In the genomic region with DNA sequence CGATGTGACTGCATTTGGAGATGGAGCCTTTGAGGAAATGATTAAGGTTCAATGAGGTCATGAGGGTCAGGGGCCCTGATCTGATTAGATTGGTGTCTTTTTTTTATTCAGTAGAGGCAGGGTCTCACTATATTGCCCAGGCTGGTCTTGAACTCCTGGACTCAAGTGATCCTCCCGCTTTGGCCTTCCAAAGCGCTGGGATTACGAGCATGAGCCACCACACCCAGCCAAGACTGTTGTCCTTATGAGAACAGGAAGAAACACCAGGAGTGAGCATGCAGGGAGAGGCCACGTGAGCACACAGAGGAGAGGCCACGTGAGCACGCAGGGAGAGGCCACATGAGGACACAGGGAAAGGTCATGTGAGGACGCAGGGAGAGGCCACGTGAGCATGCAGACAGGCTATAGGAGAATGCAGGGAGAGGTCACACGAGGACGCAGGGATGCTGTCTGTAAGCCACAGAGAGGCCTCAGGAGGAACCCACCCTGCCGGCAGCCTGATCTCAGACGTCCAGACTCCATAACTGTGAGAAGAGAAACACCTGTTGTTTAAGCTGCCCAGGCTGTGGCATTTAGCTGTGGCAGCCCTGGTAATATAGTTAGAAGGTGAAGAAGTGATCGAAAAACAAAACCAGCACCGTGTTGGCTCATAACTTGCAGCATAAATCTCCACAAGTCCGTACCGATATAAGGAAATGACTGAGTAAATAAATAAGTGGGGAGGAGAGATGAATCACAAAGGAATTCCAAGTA, we compare ENCODE assay signal across 9 cellular contexts. TPM values are rescaled to one million over a fixed set of nuclear protein-coding genes. Genes with fewer than 3 reads are reported as not detected.
DNase-seq lines count a peak whose midpoint lies in the region; ATAC-seq and TF ChIP-seq lines count a peak whose summit lies in the region.
"Had no signal": no experiment of that assay in that cellular context is flagged by ENCODE, and none has a peak within 500 bp of the region (broad histone marks: within the 10 kb centered on the region; RNA-seq: fewer than 3 reads in every experiment).

No MANE protein-coding gene starts in this region.

- CTCF ChIA-PET in CD8-positive, alpha-beta T cell (lab: Charles Lee), result interaction anchor here (1.0 kb wide), 1 partner anchor 52 kb away, joined by 3 read pairs; no protein-coding TSS in a partner anchor

- no peak overlapping the region for H3K27ac Mint-ChIP-seq in CD8-positive, alpha-beta T cell
- peak overlapping the region in 3 of 10 donors; percentile 15 to 63 (median 30) for H3K27ac Mint-ChIP-seq in naive thymus-derived CD8-positive, alpha-beta T cell
- H3K27ac Mint-ChIP-seq: memory B cell had no signal

- no peaks in the 10 kb centered on the region for H3K36me3 Mint-ChIP-seq in CD8-positive, alpha-beta T cell
- no peaks in the 10 kb centered on the region for H3K36me3 Mint-ChIP-seq in naive thymus-derived CD8-positive, alpha-beta T cell
- H3K36me3 Mint-ChIP-seq: memory B cell had no signal

- no peak for TF ChIP-seq CTCF in CD8-positive, alpha-beta T cell (IDR thresholded peaks at IDR 0.05)

- no peaks in the 10 kb centered on the region for H3K9me3 Mint-ChIP-seq in CD8-positive, alpha-beta T cell
- no peaks in the 10 kb centered on the region for H3K9me3 Mint-ChIP-seq in naive thymus-derived CD8-positive, alpha-beta T cell
- H3K9me3 Mint-ChIP-seq: memory B cell had no signal

- no peaks in the 10 kb centered on the region for H3K27me3 ChIP-seq in CD8-positive, alpha-beta T cell (ENCODE audit: insufficient read depth, low read length)

- ATAC-seq in CD8-positive, alpha-beta T cell, result no peak
- ATAC-seq in naive thymus-derived CD8-positive, alpha-beta T cell, result no peak

- TF ChIP-seq RAD21 in Ishikawa (IDR thresholded peaks at IDR 0.05; ENCODE audit: low read depth), result no peak

- H3K27ac ChIP-seq in CD8-positive, alpha-beta T cell (ENCODE audit: low read depth, low read length), result no peak overlapping the region

- DNase-seq in A172 (ENCODE audit: low spot score) (peak; percentile 97), T1000 (lab: John Stamatoyannopoulos, UW) (peak; percentile 82), kidney tubule cell (ENCODE audit: low spot score) (peak; percentile 96), GM19238 (ENCODE audit: insufficient read length, low spot score) (no peak), SIG-M5 (lab: John Stamatoyannopoulos, UW) (no peak)
- no peak for DNase-seq in CD8-positive, alpha-beta T cell
- DNase-seq in naive thymus-derived CD8-positive, alpha-beta T cell, result no peak

- POLR2A ChIA-PET in CD8-positive, alpha-beta T cell (lab: Charles Lee), result no interaction called here
- POLR2A ChIA-PET in naive thymus-derived CD8-positive, alpha-beta T cell (lab: Charles Lee), result no interaction called here

- H3K4me3 Mint-ChIP-seq in CD8-positive, alpha-beta T cell, result no peak overlapping the region
- H3K4me3 Mint-ChIP-seq in naive thymus-derived CD8-positive, alpha-beta T cell, result peak overlapping the region in 2 of 10 donors; percentile 50 to 73
- H3K4me3 Mint-ChIP-seq: memory B cell had no signal

- no peaks in the 10 kb centered on the region for H3K9me3 ChIP-seq in CD8-positive, alpha-beta T cell (ENCODE audit: low read length)

- H3K4me1 Mint-ChIP-seq in CD8-positive, alpha-beta T cell (ENCODE audit: low read depth), result peaks cover 13% of the 10 kb centered on the region
- peaks cover 7 to 13% (median 9%) of the 10 kb centered on the region in 4 donors for H3K4me1 Mint-ChIP-seq in naive thymus-derived CD8-positive, alpha-beta T cell

- no peak for TF ChIP-seq EP300 in Ishikawa (IDR thresholded peaks at IDR 0.05; ENCODE audit: borderline replicate concordance)

- peaks cover 8% of the 10 kb centered on the region for H3K4me1 ChIP-seq in CD8-positive, alpha-beta T cell (ENCODE audit: insufficient read depth, low read length)

- no peak overlapping the region for H3K4me3 ChIP-seq in CD8-positive, alpha-beta T cell (ENCODE audit: low read depth, low read length)

- no peaks in the 10 kb centered on the region for H3K36me3 ChIP-seq in CD8-positive, alpha-beta T cell (ENCODE audit: insufficient read depth, low read length)

- intact Hi-C loops in CD8-positive, alpha-beta T cell (cut with DNase I, micrococcal nuclease), result no loop called here

- no peaks in the 10 kb centered on the region for H3K27me3 Mint-ChIP-seq in CD8-positive, alpha-beta T cell (ENCODE audit: low read depth)
- H3K27me3 Mint-ChIP-seq in naive thymus-derived CD8-positive, alpha-beta T cell, result no peaks in the 10 kb centered on the region
- H3K27me3 Mint-ChIP-seq: memory B cell had no signal

TF ChIP-seq in Ishikawa, 13 proteins besides CTCF, POLR2A, EP300 and RAD21:
- TF ChIP-seq, protein P1, sequence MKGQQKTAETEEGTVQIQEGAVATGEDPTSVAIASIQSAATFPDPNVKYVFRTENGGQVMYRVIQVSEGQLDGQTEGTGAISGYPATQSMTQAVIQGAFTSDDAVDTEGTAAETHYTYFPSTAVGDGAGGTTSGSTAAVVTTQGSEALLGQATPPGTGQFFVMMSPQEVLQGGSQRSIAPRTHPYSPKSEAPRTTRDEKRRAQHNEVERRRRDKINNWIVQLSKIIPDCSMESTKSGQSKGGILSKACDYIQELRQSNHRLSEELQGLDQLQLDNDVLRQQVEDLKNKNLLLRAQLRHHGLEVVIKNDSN (IDR thresholded peaks at IDR 0.05), result peak; percentile 71
- TF ChIP-seq NFIC (IDR thresholded peaks at IDR 0.05), result no peak

RNA-seq across cellular contexts. Expression of gene CSNK1D, which starts 14.5 kb away (rescaled TPM):
- 19.9 and 20.9 TPM in 2 replicates for total RNA-seq in A172 (2014; rRNA removed; shearing (Covaris generic))
- total RNA-seq in CD8-positive, alpha-beta T cell, result 100 to 1,000 TPM; 369 to 393 TPM
- total RNA-seq in naive thymus-derived CD8-positive, alpha-beta T cell, result 100 to 1,000 TPM; 184 to 201 TPM
- 10 to 100 TPM; 47.6 to 72.1 (median 48.6) TPM for polyA plus RNA-seq in naive thymus-derived CD8-positive, alpha-beta T cell

RNA-seq across cellular contexts. Expression of gene CD7, which starts 29.4 kb away (rescaled TPM):
- total RNA-seq in A172 (2014; rRNA removed; shearing (Covaris generic)), result not detected in 2 replicates
- 100 to 1,000 TPM; 369 to 385 TPM for total RNA-seq in CD8-positive, alpha-beta T cell
- total RNA-seq in naive thymus-derived CD8-positive, alpha-beta T cell, result 10 to 100 TPM; 66.9 to 67.8 TPM
- polyA plus RNA-seq in naive thymus-derived CD8-positive, alpha-beta T cell, result 100 to 1,000 TPM; 166 to 233 (median 205) TPM

RNA-seq across cellular contexts. Expression of gene SECTM1, which starts 45.5 kb away (rescaled TPM):
- 1.2 and 1.6 TPM in 2 replicates for total RNA-seq in A172 (2014; rRNA removed; shearing (Covaris generic))
- total RNA-seq in CD8-positive, alpha-beta T cell, result under 1 TPM; 0.44 to 0.60 TPM
- total RNA-seq in naive thymus-derived CD8-positive, alpha-beta T cell, result under 1 TPM in 1 of 2 experiments, not detected in 1; 0.18 TPM
- polyA plus RNA-seq in naive thymus-derived CD8-positive, alpha-beta T cell, result 1 to 10 TPM in 1 of 3 donors, not detected in 2; 1.2 TPM

RNA-seq across cellular contexts. Expression of gene SLC16A3, which starts 59.2 kb away (rescaled TPM):
- total RNA-seq in A172 (2014; rRNA removed; shearing (Covaris generic)), result 65.3 and 66.7 TPM in 2 replicates
- 100 to 1,000 TPM in 1 of 2 experiments, 10 to 100 TPM in 1; 94.0 to 103 TPM for total RNA-seq in CD8-positive, alpha-beta T cell
- total RNA-seq in naive thymus-derived CD8-positive, alpha-beta T cell, result 10 to 100 TPM; 10.1 to 11.6 TPM
- 1 to 10 TPM in 2 of 3 donors, under 1 TPM in 1; 0.91 to 1.5 (median 1.0) TPM for polyA plus RNA-seq in naive thymus-derived CD8-positive, alpha-beta T cell

Comparison
In these comparisons a context has a peak if more than half of its experiments do, and no peak if none do; other contexts are left out.
1. DNase-seq: peak in A172 (single experiment), T1000 (single experiment) and kidney tubule cell (single experiment); none in CD8-positive, alpha-beta T cell (0 of 7), GM19238 (single experiment), SIG-M5 (single experiment) and naive thymus-derived CD8-positive, alpha-beta T cell (0 of 10).
2. RNA of gene CD7, which starts 29.4 kb away (total RNA-seq): 369 to 385 TPM in CD8-positive, alpha-beta T cell and 66.9 to 67.8 TPM in naive thymus-derived CD8-positive, alpha-beta T cell; not detected in A172; every median in the first group is over 10 times any median in the second.